Comparison of ENCODE assay signal across 1 cellular context in the genomic region with DNA sequence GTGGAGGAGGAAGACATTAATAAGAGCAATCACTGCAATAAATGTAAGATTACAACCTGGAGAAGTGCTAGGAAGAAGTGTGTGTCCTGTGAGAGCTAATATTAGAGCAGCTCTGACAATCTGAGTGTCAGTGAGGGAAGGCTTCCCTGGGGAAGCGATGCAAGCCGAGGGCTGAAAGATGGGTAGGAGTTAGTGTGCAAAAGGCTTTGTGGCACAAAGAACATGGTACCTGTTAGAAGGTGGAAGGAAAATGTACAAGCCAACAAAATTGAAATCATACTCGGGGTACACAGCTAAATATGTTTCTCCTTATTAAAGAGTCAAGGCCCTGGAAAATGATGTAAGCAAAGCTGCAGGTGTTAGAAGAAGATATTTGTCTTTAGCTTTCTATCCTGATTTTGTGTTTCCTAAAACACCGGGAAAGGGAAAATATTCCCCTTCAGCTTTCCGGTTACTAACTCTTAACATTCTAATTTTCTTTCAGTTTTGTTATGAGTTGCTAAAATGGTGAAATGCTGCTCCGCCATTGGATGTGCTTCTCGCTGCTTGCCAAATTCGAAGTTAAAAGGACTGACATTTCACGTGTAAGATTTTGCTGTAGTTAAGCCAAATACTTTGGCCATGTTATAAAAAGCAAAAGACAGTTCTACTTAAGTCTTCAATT.
TF ChIP-seq lines count a peak whose summit lies in the region.

No MANE protein-coding gene starts in this region.

TF ChIP-seq in GM23338, 12 proteins besides CTCF, POLR2A, EP300 and RAD21 (continued from another document):
- TF ChIP-seq EZH2 (IDR thresholded peaks at IDR 0.05; ENCODE audit: low read depth, unreplicated experiment) (no peak), ZNF331 (CRISPR knock-in tag; IDR thresholded peaks at IDR 0.05; ENCODE audit: low read depth) (no peak)
